11 cellular contexts compared by ENCODE assay signal in the genomic region with DNA sequence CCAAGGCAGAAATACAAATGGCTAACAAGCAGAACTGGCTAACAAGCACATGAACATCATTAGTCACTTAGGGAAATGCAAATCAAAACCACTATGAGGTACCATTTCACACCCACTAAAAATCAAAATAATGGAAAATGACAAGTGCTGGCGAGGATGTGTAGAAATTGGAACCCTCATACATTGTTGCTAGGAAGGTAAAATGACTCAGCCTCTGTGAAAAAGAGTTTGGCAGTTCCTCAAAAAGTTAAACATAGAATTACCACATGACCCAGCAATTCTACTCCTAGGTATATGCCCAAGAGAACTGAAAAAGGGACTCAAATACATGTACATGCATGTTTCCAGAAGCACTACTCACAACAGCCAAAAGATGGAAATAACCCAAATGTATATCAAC. TPM values are rescaled to one million over a fixed set of nuclear protein-coding genes. Genes with fewer than 3 reads are reported as not detected.
A peak's percentile ranks its signal among the peaks of the same experiment; 100 is the strongest.
DNase-seq lines count a peak whose midpoint lies in the region; ATAC-seq and TF ChIP-seq lines count a peak whose summit lies in the region.
"Had no signal": no experiment of that assay in that cellular context is flagged by ENCODE, and none has a peak within 500 bp of the region (broad histone marks: within the 10 kb centered on the region; RNA-seq: fewer than 3 reads in every experiment).

No MANE protein-coding gene starts in this region.

- H3K9me3 ChIP-seq in Panc1 (ENCODE audit: control insufficient read depth, insufficient read depth, low read depth, low read length) = no peaks in the 10 kb centered on the region
- H3K9me3 ChIP-seq in colonic mucosa = no peaks in the 10 kb centered on the region
- H3K9me3 ChIP-seq: HAP-1 had no signal

- H3K4me3 ChIP-seq in AG10803 (ENCODE audit: low read length) (no peak overlapping the region), Panc1 (ENCODE audit: low read depth in 2 of 2, low read length in 2 of 2) (no peak overlapping the region), colonic mucosa (no peak overlapping the region)
- H3K4me3 ChIP-seq: HAP-1 had no signal

- POLR2A ChIA-PET in Panc1 (lab: Charles Lee) = no interaction called here

- peaks cover 24% of the 10 kb centered on the region for H3K4me1 ChIP-seq in Panc1 (ENCODE audit: control insufficient read depth, insufficient read depth, low read length)
- H3K4me1 ChIP-seq in colonic mucosa = no peaks in the 10 kb centered on the region

- H3K27me3 ChIP-seq in Panc1 (ENCODE audit: control insufficient read depth, insufficient read depth, low read length) = no peaks in the 10 kb centered on the region
- H3K27me3 ChIP-seq in colonic mucosa = no peaks in the 10 kb centered on the region

- no TSS peak for BruUV-seq in Panc1 (replicated peaks; lab: Mats Ljungman, UMichigan)

- no peak for TF ChIP-seq CTCF in AG10803 (conservative IDR thresholded peaks at IDR 0.05; ENCODE audit: low read length)
- TF ChIP-seq CTCF in Panc1 (IDR thresholded peaks at IDR 0.05) = no peak
- TF ChIP-seq CTCF in colonic mucosa (IDR thresholded peaks at IDR 0.05) = no peak

- intact Hi-C loops in Panc1 (cut with micrococcal nuclease; ENCODE audit: unreplicated experiment) = no loop called here
- intact Hi-C loops in colonic mucosa (cut with DNase I) = no loop called here

- H3K36me3 ChIP-seq in Panc1 (ENCODE audit: control insufficient read depth, insufficient read depth, low read length) = peaks cover 10% of the 10 kb centered on the region
- no peaks in the 10 kb centered on the region for H3K36me3 ChIP-seq in colonic mucosa
- H3K36me3 ChIP-seq: HAP-1 had no signal

- H3K27ac ChIP-seq in Panc1 (ENCODE audit: low read length) (peak overlapping the region; percentile 65), colonic mucosa (no peak overlapping the region)

- in situ Hi-C loops in Panc1 (cut with HindIII; ENCODE audit: low pct_unique_long_range_greater_than_20kb, low sequenced_read_pairs) = no loop called here

- no peak overlapping the region for H3K9ac ChIP-seq in colonic mucosa (ENCODE audit: low read depth in 2 of 2, low read length in 2 of 2)

- CTCF ChIA-PET in Panc1 (lab: Charles Lee) = no interaction called here

- ATAC-seq in GM19452 (IDR thresholded peaks at IDR 0.05; ENCODE audit: unreplicated experiment) (peak; percentile 64), Panc1 (peak; percentile 67), GM18517 (IDR thresholded peaks at IDR 0.05; ENCODE audit: unreplicated experiment) (no peak)
- ATAC-seq: naive thymus-derived CD8-positive, alpha-beta T cell had no signal

- DNase-seq in AG10803 (ENCODE audit: low read depth) (peak; percentile 68), Panc1 (ENCODE audit: low read depth, low spot score) (no peak), dermis microvascular lymphatic vessel endothelial cell (ENCODE audit: low read depth in 2 of 2) (peak; percentile 18 to 41), SHP77 (lab: John Stamatoyannopoulos, UW) (no peak), colonic mucosa (no peak), T1000 (lab: John Stamatoyannopoulos, UW) (no peak)
- DNase-seq: naive thymus-derived CD8-positive, alpha-beta T cell; NCI-H2029 treated with DMSO at 0.1 percent for 48 hours had no signal

RNA-seq across cellular contexts. Expression of a gene that starts 52.8 kb away (rescaled TPM):
- total RNA-seq in Panc1 (2021; ENCODE audit: unreplicated experiment) (110 TPM), dermis microvascular lymphatic vessel endothelial cell (43.3 and 69.7 TPM in 2 replicates), colonic mucosa (10 to 100 TPM; 63.2 to 85.2 TPM)
- 77.2 TPM for polyA plus RNA-seq in Panc1 (2012; ENCODE audit: insufficient read length)

RNA-seq across cellular contexts. Expression of a gene that starts 53.1 kb away (rescaled TPM):
- total RNA-seq in Panc1 (2021; ENCODE audit: unreplicated experiment) = 114 TPM
- polyA plus RNA-seq in Panc1 (2012; ENCODE audit: insufficient read length) = 72.9 TPM
- total RNA-seq in dermis microvascular lymphatic vessel endothelial cell = 23.5 and 26.2 TPM in 2 replicates
- total RNA-seq in colonic mucosa = 10 to 100 TPM; 16.2 to 19.2 TPM

Comparison
In these comparisons a context has a peak if more than half of its experiments do, and no peak if none do; other contexts are left out.
1. DNase-seq: peak in AG10803 (single experiment) and dermis microvascular lymphatic vessel endothelial cell (2 of 2); none in Panc1 (single experiment), SHP77 (0 of 2), colonic mucosa (single experiment) and T1000 (single experiment).